In genomic region chr14:53217283-53217994, GRCh38 we compare ENCODE assay signal across 8 cellular contexts.
A peak's percentile ranks its signal among the peaks of the same experiment; 100 is the strongest.
DNase-seq lines count a peak whose midpoint lies in the region; ATAC-seq and TF ChIP-seq lines count a peak whose summit lies in the region.

No MANE protein-coding gene starts in this region.

- H3K4me3 ChIP-seq in effector memory CD4-positive, alpha-beta T cell (ENCODE audit: insufficient read depth, low read depth, low read length, poor library complexity, severe bottlenecking), result peak overlapping the region; percentile 64

- ATAC-seq in HG03354 (IDR thresholded peaks at IDR 0.05; ENCODE audit: poor library complexity, severe bottlenecking, unreplicated experiment), result peak; percentile 99

- peaks cover 5% of the 10 kb centered on the region for H3K4me1 Mint-ChIP-seq in mesothelial cell of epicardium

- DNase-seq in NCI-H524 (lab: John Stamatoyannopoulos, UW) (peak; percentile 88 to 93), mesothelial cell of epicardium (ENCODE audit: low spot score in 2 of 2, unreplicated experiment in 2 of 2) (peak; percentile 50 to 72)
- DNase-seq in activated CD4-positive, alpha-beta T cell treated with anti-CD3 and anti-CD28 coated beads, Interleukin-2, amount 50 U/mL, for 4 hours, result peak; percentile 54
- DNase-seq in effector memory CD4-positive, alpha-beta T cell, result peak; percentile 42 to 62 (median 50)
- peak; percentile 66 to 78 for DNase-seq in stimulated activated CD8-positive, alpha-beta memory T cell treated with anti-CD3 and anti-CD28 coated beads, Interleukin-2, amount 100 ng/mL, for 48 hours (ENCODE audit: low read depth in 2 of 2)

- no peaks in the 10 kb centered on the region for H3K9me3 ChIP-seq in effector memory CD4-positive, alpha-beta T cell (ENCODE audit: control insufficient read depth, low read length)

- no peaks in the 10 kb centered on the region for H3K27me3 ChIP-seq in effector memory CD4-positive, alpha-beta T cell (replicated peaks; ENCODE audit: control insufficient read depth, insufficient read depth, low read length, poor library complexity, severe bottlenecking)

- H3K27ac Mint-ChIP-seq in mesothelial cell of epicardium, result no peak overlapping the region

- H3K4me3 Mint-ChIP-seq in mesothelial cell of epicardium, result peak overlapping the region; percentile 81

- H3K4me1 ChIP-seq in effector memory CD4-positive, alpha-beta T cell (ENCODE audit: control insufficient read depth, insufficient read depth, low read length, poor library complexity, severe bottlenecking), result peaks cover 5% of the 10 kb centered on the region

- peak; percentile 62 for TF ChIP-seq CTCF in C4-2B (conservative IDR thresholded peaks at IDR 0.05)
- peak; percentile 52 for TF ChIP-seq CTCF in mesothelial cell of epicardium (IDR thresholded peaks at IDR 0.05; ENCODE audit: unreplicated experiment)

- H3K36me3 ChIP-seq in effector memory CD4-positive, alpha-beta T cell (ENCODE audit: control insufficient read depth, insufficient read depth, low read length), result no peaks in the 10 kb centered on the region

- H3K36me3 Mint-ChIP-seq in mesothelial cell of epicardium, result no peaks in the 10 kb centered on the region

- H3K9me3 Mint-ChIP-seq in mesothelial cell of epicardium, result peaks cover 8% of the 10 kb centered on the region

- no peaks in the 10 kb centered on the region for H3K27me3 Mint-ChIP-seq in mesothelial cell of epicardium (ENCODE audit: low read depth)

- H3K27ac ChIP-seq in C4-2B, result peak overlapping the region; percentile 53
- H3K27ac ChIP-seq in effector memory CD4-positive, alpha-beta T cell (ENCODE audit: insufficient read depth, low read length, poor library complexity, severe bottlenecking), result peak overlapping the region; percentile 22

- TF ChIP-seq POLR2A in GM19193 (IDR thresholded peaks at IDR 0.05; ENCODE audit: extremely low read depth, insufficient read depth, insufficient read length), result peak; percentile 27

Comparison
In these comparisons a context has a peak if more than half of its experiments do, and no peak if none do; other contexts are left out.
1. Peak in every context shown above with its lines: DNase-seq, ATAC-seq, H3K4me3 ChIP-seq and H3K27ac ChIP-seq.